In the genomic region with DNA sequence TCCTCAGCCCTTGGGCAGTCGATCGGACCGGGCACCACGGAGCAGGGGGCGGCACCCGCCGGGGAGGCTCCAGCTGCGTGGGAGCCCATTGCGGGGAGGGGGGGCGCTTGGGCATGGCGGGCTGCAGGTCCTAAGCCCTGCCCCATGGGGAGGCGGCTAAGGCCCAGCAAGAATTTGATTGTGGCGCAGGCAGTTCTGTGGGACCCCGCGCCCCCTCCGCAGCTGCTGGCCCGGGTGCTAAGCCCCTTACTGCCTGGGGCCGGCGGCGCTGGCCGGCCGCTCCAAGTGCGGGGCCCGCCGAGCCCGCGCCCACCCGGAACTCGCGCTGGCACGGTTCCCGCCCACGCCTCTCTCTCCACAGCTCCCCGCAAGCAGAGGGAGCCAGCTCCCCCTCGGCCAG, we compare ENCODE assay signal across 2 cellular contexts.
"Had no signal": no experiment of that assay in that cellular context is flagged by ENCODE, and none has a peak within 500 bp of the region (broad histone marks: within the 10 kb centered on the region; RNA-seq: fewer than 3 reads in every experiment).

No MANE protein-coding gene starts in this region.

- DNase-seq: GDM1, GF-D8 had no signal
